In the genomic region with DNA sequence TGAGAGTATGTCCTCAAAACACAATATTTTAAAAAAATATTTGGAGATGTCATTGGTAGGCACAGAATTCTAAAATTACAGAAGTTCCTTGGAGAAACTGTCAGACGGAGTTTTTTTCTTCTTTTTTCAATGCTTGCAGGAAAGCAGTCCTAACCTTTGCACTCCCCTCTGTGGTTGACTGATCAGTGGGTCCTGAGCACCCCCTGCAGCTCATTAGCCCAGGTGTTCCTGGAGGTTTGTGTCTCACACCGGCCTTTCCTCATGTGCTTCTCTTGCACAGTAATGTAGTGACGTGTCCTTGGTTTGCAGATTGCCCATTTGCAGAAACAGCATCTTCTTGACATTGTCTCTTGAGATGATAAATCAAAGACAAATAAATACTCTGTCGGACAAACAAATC, we compare ENCODE assay signal across 9 cellular contexts.
DNase-seq lines count a peak whose midpoint lies in the region; ATAC-seq and TF ChIP-seq lines count a peak whose summit lies in the region.
"Had no signal": no experiment of that assay in that cellular context is flagged by ENCODE, and none has a peak within 500 bp of the region (broad histone marks: within the 10 kb centered on the region; RNA-seq: fewer than 3 reads in every experiment).

No MANE protein-coding gene starts in this region.

- intact Hi-C loops in activated CD4-positive, alpha-beta T cell treated with anti-CD3 and anti-CD28 coated beads for 36 hours (cut with DNase I, micrococcal nuclease): loop anchor here in 1 of 2 experiments (2.0 kb wide), 1 partner anchor 39 kb away; no protein-coding TSS in a partner anchor
- intact Hi-C loops in esophagus muscularis mucosa (cut with DNase I): no loop called here
- intact Hi-C loops in Right ventricle myocardium inferior (cut with DNase I): no loop called here

- peaks cover 13% of the 10 kb centered on the region for H3K4me1 Mint-ChIP-seq in activated CD4-positive, alpha-beta T cell treated with anti-CD3 and anti-CD28 coated beads for 36 hours

- peak; percentile 96 for ATAC-seq in activated CD4-positive, alpha-beta T cell treated with anti-CD3 and anti-CD28 coated beads for 36 hours
- peak; percentile 100 for ATAC-seq in stimulated activated naive CD8-positive, alpha-beta T cell treated with anti-CD3 and anti-CD28 coated beads, Interleukin-15, Interleukin-2, amounts not matched to agents 100 U/mL and 50 U/mL, for 24 hours
- ATAC-seq in Right ventricle myocardium inferior: no peak

- no peak overlapping the region for H3K4me3 ChIP-seq in esophagus muscularis mucosa
- H3K4me3 ChIP-seq in H7 (ENCODE audit: insufficient read depth, low read depth, low read length): no peak overlapping the region

- H3K9me3 Mint-ChIP-seq in activated CD4-positive, alpha-beta T cell treated with anti-CD3 and anti-CD28 coated beads for 36 hours (ENCODE audit: low read depth): no peaks in the 10 kb centered on the region

- peaks cover 0 to 31% (median 0%) of the 10 kb centered on the region in 4 donors for H3K27me3 ChIP-seq in esophagus muscularis mucosa
- H3K27me3 ChIP-seq in H7 (ENCODE audit: control insufficient read depth, insufficient read depth, low read length): no peaks in the 10 kb centered on the region

- TF ChIP-seq POLR2A in esophagus muscularis mucosa (IDR thresholded peaks at IDR 0.05; ENCODE audit: low read depth): no peak

- no peak overlapping the region for H3K27ac ChIP-seq in esophagus muscularis mucosa (replicated peaks in 1 of 4)

- peak; percentile 54 for DNase-seq in NK-92 treated with Interleukin-12 subunit alpha and Interleukin-12 subunit beta, amount 100 ng/mL, for 24 hours (lab: John Stamatoyannopoulos, UW)
- DNase-seq in NK-92 (lab: John Stamatoyannopoulos, UW; ENCODE audit: unreplicated experiment) (no peak), esophagus muscularis mucosa (ENCODE audit: extremely low spot score) (peak; percentile 80), H7 (no peak), Right ventricle myocardium inferior (ENCODE audit: missing footprints) (no peak), OCI-M2 (lab: John Stamatoyannopoulos, UW; ENCODE audit: unreplicated experiment) (no peak)
- peak; percentile 82 for DNase-seq in activated CD4-positive, alpha-beta T cell treated with anti-CD3 and anti-CD28 coated beads for 36 hours
- DNase-seq in stimulated activated naive CD8-positive, alpha-beta T cell treated with anti-CD3 and anti-CD28 coated beads, Interleukin-15, Interleukin-2, amounts not matched to agents 100 U/mL and 50 U/mL, for 24 hours: peak; percentile 85
- DNase-seq: cerebellar nuclear complex had no signal

- peaks cover 2% of the 10 kb centered on the region for H3K27me3 Mint-ChIP-seq in activated CD4-positive, alpha-beta T cell treated with anti-CD3 and anti-CD28 coated beads for 36 hours

- TF ChIP-seq EP300 in esophagus muscularis mucosa (IDR thresholded peaks at IDR 0.05): no peak

- WGBS in esophagus muscularis mucosa: 39% methylated on average over 4 of the region's 4 CpGs

- CTCF ChIA-PET in activated CD4-positive, alpha-beta T cell treated with anti-CD3 and anti-CD28 coated beads for 36 hours (lab: Charles Lee): interaction anchor here (0.8 to 8.0 kb wide), 11 partner anchors 10 to 725 kb away, joined by 3 to 47 read pairs (median 4); no protein-coding TSS in a partner anchor

- no peak for TF ChIP-seq CTCF in esophagus muscularis mucosa (IDR thresholded peaks at IDR 0.05)

- H3K36me3 Mint-ChIP-seq in activated CD4-positive, alpha-beta T cell treated with anti-CD3 and anti-CD28 coated beads for 36 hours (ENCODE audit: low read depth): no peaks in the 10 kb centered on the region

- no peak overlapping the region for H3K27ac Mint-ChIP-seq in activated CD4-positive, alpha-beta T cell treated with anti-CD3 and anti-CD28 coated beads for 36 hours

- no peaks in the 10 kb centered on the region for H3K9me3 ChIP-seq in esophagus muscularis mucosa

- H3K4me1 ChIP-seq in esophagus muscularis mucosa: no peaks in the 10 kb centered on the region

- H3K4me3 Mint-ChIP-seq in activated CD4-positive, alpha-beta T cell treated with anti-CD3 and anti-CD28 coated beads for 36 hours: no peak overlapping the region

- H3K36me3 ChIP-seq in esophagus muscularis mucosa (no peaks in the 10 kb centered on the region), H7 (replicated peaks; ENCODE audit: control insufficient read depth, insufficient read depth, low read length) (no peaks in the 10 kb centered on the region)

- POLR2A ChIA-PET in activated CD4-positive, alpha-beta T cell treated with anti-CD3 and anti-CD28 coated beads for 36 hours (lab: Charles Lee): no interaction called here

Comparison
In these comparisons a context has a peak if more than half of its experiments do, and no peak if none do; other contexts are left out.
1. DNase-seq: peak in NK-92 treated with Interleukin-12 subunit alpha and Interleukin-12 subunit beta, amount 100 ng/mL, for 24 hours (single experiment), activated CD4-positive, alpha-beta T cell treated with anti-CD3 and anti-CD28 coated beads for 36 hours (single experiment), esophagus muscularis mucosa (single experiment) and stimulated activated naive CD8-positive, alpha-beta T cell treated with anti-CD3 and anti-CD28 coated beads, Interleukin-15, Interleukin-2, amounts not matched to agents 100 U/mL and 50 U/mL, for 24 hours (single experiment); none in NK-92 (single experiment), H7 (single experiment), Right ventricle myocardium inferior (single experiment) and OCI-M2 (single experiment).